ENCODE assay signal across 11 cellular contexts in the genomic region with DNA sequence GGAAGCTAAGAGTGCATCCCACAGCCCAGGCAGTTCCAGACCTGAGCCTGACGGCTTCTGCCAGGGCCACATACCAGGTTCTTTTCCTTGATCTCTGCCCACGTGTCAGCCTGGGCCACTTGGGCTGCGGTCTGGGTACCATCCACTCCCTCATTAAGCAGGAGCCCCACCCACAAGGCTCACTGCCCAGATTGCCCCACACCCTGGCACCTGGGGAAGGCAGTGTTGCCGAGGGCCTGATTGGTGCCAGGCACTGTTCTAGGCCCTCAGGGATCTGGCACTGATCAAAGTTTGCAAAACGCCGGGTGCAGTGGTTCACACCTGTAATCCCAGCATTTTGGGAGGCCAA. TPM values are rescaled to one million over a fixed set of nuclear protein-coding genes. Genes with fewer than 3 reads are reported as not detected.
DNase-seq lines count a peak whose midpoint lies in the region; ATAC-seq, FAIRE-seq and TF ChIP-seq lines count a peak whose summit lies in the region.
"Had no signal": no experiment of that assay in that cellular context is flagged by ENCODE, and none has a peak within 500 bp of the region (broad histone marks: within the 10 kb centered on the region; RNA-seq: fewer than 3 reads in every experiment).

No MANE protein-coding gene starts in this region.

- H3K4me3 Mint-ChIP-seq in T-helper 17 cell: no peak overlapping the region
- H3K4me3 Mint-ChIP-seq in immature natural killer cell: no peak overlapping the region
- H3K4me3 Mint-ChIP-seq in activated CD4-positive, alpha-beta T cell treated with anti-CD3 and anti-CD28 coated beads, Interleukin-2, amount 10 ng/mL, durations not matched to agents 7 days and 5 days: no peak overlapping the region

- H3K9me3 Mint-ChIP-seq in immature natural killer cell: no peaks in the 10 kb centered on the region
- H3K9me3 Mint-ChIP-seq in activated CD4-positive, alpha-beta T cell treated with anti-CD3 and anti-CD28 coated beads, Interleukin-2, amount 10 ng/mL, durations not matched to agents 7 days and 5 days: no peaks in the 10 kb centered on the region

- peak; percentile 16 for FAIRE-seq in GM12891 (lab: Jason Lieb, UNC)
- FAIRE-seq: endometrium, TTC549 had no signal

- CTCF ChIA-PET in GM10248 (lab: Yijun Ruan, JAX): interaction anchor here (0.8 to 14.3 kb wide), 8 partner anchors 11 to 62 kb away, joined by 3 to 248 read pairs (median 11); partner anchors contain the start of genes GGA1, NOL12 and SH3BP1
- CTCF ChIA-PET in activated CD4-positive, alpha-beta T cell treated with anti-CD3 and anti-CD28 coated beads, Interleukin-2, amount 10 ng/mL, durations not matched to agents 7 days and 5 days (lab: Charles Lee): interaction anchor here (1.0 to 12.6 kb wide), 3 partner anchors 9 to 19 kb away, joined by 4 to 127 read pairs (median 6); partner anchors contain the start of gene SH3BP1

- H3K4me3 ChIP-seq in spleen: no peak overlapping the region
- H3K4me3 ChIP-seq: MG63 had no signal

- TF ChIP-seq POLR2A in GM12891 (IDR thresholded peaks at IDR 0.05; ENCODE audit: low read depth, low read length): no peak
- TF ChIP-seq POLR2A in spleen (IDR thresholded peaks at IDR 0.05): no peak

- no peaks in the 10 kb centered on the region for H3K27me3 ChIP-seq in spleen (replicated peaks in 1 of 7)
- H3K27me3 ChIP-seq: MG63 had no signal

- H3K27ac Mint-ChIP-seq in T-helper 17 cell (peak overlapping the region; percentile 92), immature natural killer cell (peak overlapping the region in 4 of 6 donors; percentile 80 to 95 (median 82))
- H3K27ac Mint-ChIP-seq in activated CD4-positive, alpha-beta T cell treated with anti-CD3 and anti-CD28 coated beads, Interleukin-2, amount 10 ng/mL, durations not matched to agents 7 days and 5 days: no peak overlapping the region

- H3K36me3 ChIP-seq in spleen: peaks cover 0 to 87% (median 32%) of the 10 kb centered on the region in 6 donors

- TF ChIP-seq CTCF in spleen (IDR thresholded peaks at IDR 0.05 in 8 of 11, conservative IDR thresholded peaks at IDR 0.05 in 3 of 11): no peak
- TF ChIP-seq CTCF in GM10248 (IDR thresholded peaks at IDR 0.05; ENCODE audit: control extremely low read depth, extremely low read depth, low read depth, missing control alignments): no peak

- peaks cover 36 to 77% (median 53%) of the 10 kb centered on the region in 6 donors for H3K4me1 ChIP-seq in spleen

- H3K4me1 Mint-ChIP-seq in T-helper 17 cell (peaks cover 33% of the 10 kb centered on the region), immature natural killer cell (peaks cover 52 to 53% of the 10 kb centered on the region in 2 donors)
- peaks cover 46% of the 10 kb centered on the region for H3K4me1 Mint-ChIP-seq in activated CD4-positive, alpha-beta T cell treated with anti-CD3 and anti-CD28 coated beads, Interleukin-2, amount 10 ng/mL, durations not matched to agents 7 days and 5 days

- WGBS in spleen, 5 donors: 80 to 88% (median 83%) methylated on average over 5 to 6 of the region's 6 CpGs

- intact Hi-C loops in spleen (cut with DNase I; ENCODE audit: low total_unique reads): loop anchor here (5.0 kb wide), 1 partner anchor 58 kb away; no protein-coding TSS in a partner anchor

- H3K9me3 ChIP-seq in T-helper 17 cell (ENCODE audit: control insufficient read depth, low read length, poor library complexity, severe bottlenecking) (no peaks in the 10 kb centered on the region), spleen (no peaks in the 10 kb centered on the region)
- H3K9me3 ChIP-seq: MG63 had no signal

- POLR2A ChIA-PET in GM10248 (lab: Yijun Ruan, JAX): no interaction called here
- POLR2A ChIA-PET in activated CD4-positive, alpha-beta T cell treated with anti-CD3 and anti-CD28 coated beads, Interleukin-2, amount 10 ng/mL, durations not matched to agents 7 days and 5 days (lab: Charles Lee): no interaction called here

- H3K27ac ChIP-seq in spleen: peak overlapping the region; percentile 6 to 96 (median 44)

- H3K27me3 Mint-ChIP-seq in T-helper 17 cell (no peaks in the 10 kb centered on the region), immature natural killer cell (ENCODE audit: low read depth in 3 of 3) (peaks cover 0 to 7% (median 2%) of the 10 kb centered on the region in 3 donors)
- H3K27me3 Mint-ChIP-seq in activated CD4-positive, alpha-beta T cell treated with anti-CD3 and anti-CD28 coated beads, Interleukin-2, amount 10 ng/mL, durations not matched to agents 7 days and 5 days: no peaks in the 10 kb centered on the region

- H3K36me3 Mint-ChIP-seq in T-helper 17 cell (ENCODE audit: low read depth) (peaks cover 3% of the 10 kb centered on the region), immature natural killer cell (no peaks in the 10 kb centered on the region)
- peaks cover 22% of the 10 kb centered on the region for H3K36me3 Mint-ChIP-seq in activated CD4-positive, alpha-beta T cell treated with anti-CD3 and anti-CD28 coated beads, Interleukin-2, amount 10 ng/mL, durations not matched to agents 7 days and 5 days (ENCODE audit: low read depth)

- ATAC-seq in T-helper 17 cell (no peak), HG02938 (IDR thresholded peaks at IDR 0.05; ENCODE audit: unreplicated experiment) (no peak)

- DNase-seq in GM12891 (ENCODE audit: insufficient read length, low spot score): no peak
- DNase-seq in T-helper 17 cell: no peak
- no peak for DNase-seq in immature natural killer cell
- no peak for DNase-seq in spleen
- DNase-seq in effector CD4-positive, alpha-beta T cell: no peak
- no peak for DNase-seq in GM10248 (ENCODE audit: extremely low spot score)
- DNase-seq in activated CD4-positive, alpha-beta T cell treated with anti-CD3 and anti-CD28 coated beads, Interleukin-2, amount 10 ng/mL, durations not matched to agents 7 days and 5 days: no peak

TF ChIP-seq in GM12891, 5 proteins besides CTCF, POLR2A, EP300 and RAD21:
- TF ChIP-seq POLR2AphosphoS5 (IDR thresholded peaks at IDR 0.05; ENCODE audit: low read depth, low read length): no peak
- TF ChIP-seq POU2F2 (IDR thresholded peaks at IDR 0.05; ENCODE audit: low read depth, low read length): no peak

RNA-seq across cellular contexts. Expression of gene GGA1, which starts 15.4 kb away (rescaled TPM):
- 44.9 TPM for polyA plus RNA-seq in GM12891 (2012; ENCODE audit: low read depth, missing spikeins)
- total RNA-seq in T-helper 17 cell (10 to 100 TPM; 70.5 to 86.8 TPM), spleen (100 to 1,000 TPM in 1 of 7 donors, 10 to 100 TPM in 6; 67.6 to 115 (median 82.6) TPM)
- polyA plus RNA-seq in immature natural killer cell (10 to 100 TPM; 21.3 to 29.6 (median 25.3) TPM), spleen (100 to 1,000 TPM in 2 of 3 donors, 10 to 100 TPM in 1; 43.4 to 134 (median 121) TPM)
- total RNA-seq in activated CD4-positive, alpha-beta T cell treated with anti-CD3 and anti-CD28 coated beads, Interleukin-2, amount 10 ng/mL, durations not matched to agents 7 days and 5 days: 10 to 100 TPM; 58.5 to 62.8 TPM

RNA-seq across cellular contexts. Expression of gene SH3BP1, which starts 15.5 kb away (rescaled TPM):
- 58.1 TPM for polyA plus RNA-seq in GM12891 (2012; ENCODE audit: low read depth, missing spikeins)
- total RNA-seq in T-helper 17 cell (10 to 100 TPM; 79.7 to 97.5 TPM), spleen (10 to 100 TPM; 38.0 to 78.9 (median 61.2) TPM)
- polyA plus RNA-seq in immature natural killer cell (10 to 100 TPM; 12.6 to 41.2 (median 21.2) TPM), spleen (10 to 100 TPM; 17.7 to 51.7 (median 35.2) TPM)
- 100 to 1,000 TPM; 184 to 187 TPM for total RNA-seq in activated CD4-positive, alpha-beta T cell treated with anti-CD3 and anti-CD28 coated beads, Interleukin-2, amount 10 ng/mL, durations not matched to agents 7 days and 5 days

RNA-seq across cellular contexts. Expression of gene PDXP, which starts 34.5 kb away (rescaled TPM):
- polyA plus RNA-seq in GM12891 (2012; ENCODE audit: low read depth, missing spikeins): 28.3 TPM
- 1 to 10 TPM; 2.6 to 3.0 TPM for total RNA-seq in T-helper 17 cell
- polyA plus RNA-seq in immature natural killer cell: 10 to 100 TPM in 1 of 3 donors, 1 to 10 TPM in 2; 2.2 to 13.2 (median 7.7) TPM
- 10 to 100 TPM in 5 of 7 donors, 1 to 10 TPM in 2; 9.3 to 17.8 (median 11.2) TPM for total RNA-seq in spleen
- polyA plus RNA-seq in spleen: 10 to 100 TPM; 14.7 to 26.6 (median 15.4) TPM
- 10 to 100 TPM; 21.5 to 21.8 TPM for total RNA-seq in activated CD4-positive, alpha-beta T cell treated with anti-CD3 and anti-CD28 coated beads, Interleukin-2, amount 10 ng/mL, durations not matched to agents 7 days and 5 days

RNA-seq across cellular contexts. Expression of gene LGALS2, which starts 44.1 kb away (rescaled TPM):
- 1.1 TPM for polyA plus RNA-seq in GM12891 (2012; ENCODE audit: low read depth, missing spikeins)
- 1 to 10 TPM; 1.9 to 6.1 TPM for total RNA-seq in T-helper 17 cell
- 10 to 100 TPM in 1 of 3 donors, 1 to 10 TPM in 2; 3.4 to 30.4 (median 8.2) TPM for polyA plus RNA-seq in immature natural killer cell
- total RNA-seq in spleen: 10 to 100 TPM in 5 of 7 donors, 1 to 10 TPM in 1, not detected in 1; 3.9 to 22.8 (median 12.8) TPM
- polyA plus RNA-seq in spleen: 10 to 100 TPM; 21.1 to 41.8 (median 25.5) TPM
- not detected for total RNA-seq in activated CD4-positive, alpha-beta T cell treated with anti-CD3 and anti-CD28 coated beads, Interleukin-2, amount 10 ng/mL, durations not matched to agents 7 days and 5 days

RNA-seq across cellular contexts. Expression of gene LGALS1, which starts 51.4 kb away (rescaled TPM):
- 590 TPM for polyA plus RNA-seq in GM12891 (2012; ENCODE audit: low read depth, missing spikeins)
- total RNA-seq in T-helper 17 cell: 100 to 1,000 TPM; 152 to 154 TPM
- polyA plus RNA-seq in immature natural killer cell: 100 to 1,000 TPM; 416 to 572 (median 473) TPM
- 100 to 1,000 TPM; 158 to 544 (median 389) TPM for total RNA-seq in spleen
- 100 to 1,000 TPM; 371 to 519 (median 445) TPM for polyA plus RNA-seq in spleen
- 1,000 to 10,000 TPM; 1,140 to 1,273 TPM for total RNA-seq in activated CD4-positive, alpha-beta T cell treated with anti-CD3 and anti-CD28 coated beads, Interleukin-2, amount 10 ng/mL, durations not matched to agents 7 days and 5 days
